1 cellular context compared by ENCODE assay signal in the genomic region with DNA sequence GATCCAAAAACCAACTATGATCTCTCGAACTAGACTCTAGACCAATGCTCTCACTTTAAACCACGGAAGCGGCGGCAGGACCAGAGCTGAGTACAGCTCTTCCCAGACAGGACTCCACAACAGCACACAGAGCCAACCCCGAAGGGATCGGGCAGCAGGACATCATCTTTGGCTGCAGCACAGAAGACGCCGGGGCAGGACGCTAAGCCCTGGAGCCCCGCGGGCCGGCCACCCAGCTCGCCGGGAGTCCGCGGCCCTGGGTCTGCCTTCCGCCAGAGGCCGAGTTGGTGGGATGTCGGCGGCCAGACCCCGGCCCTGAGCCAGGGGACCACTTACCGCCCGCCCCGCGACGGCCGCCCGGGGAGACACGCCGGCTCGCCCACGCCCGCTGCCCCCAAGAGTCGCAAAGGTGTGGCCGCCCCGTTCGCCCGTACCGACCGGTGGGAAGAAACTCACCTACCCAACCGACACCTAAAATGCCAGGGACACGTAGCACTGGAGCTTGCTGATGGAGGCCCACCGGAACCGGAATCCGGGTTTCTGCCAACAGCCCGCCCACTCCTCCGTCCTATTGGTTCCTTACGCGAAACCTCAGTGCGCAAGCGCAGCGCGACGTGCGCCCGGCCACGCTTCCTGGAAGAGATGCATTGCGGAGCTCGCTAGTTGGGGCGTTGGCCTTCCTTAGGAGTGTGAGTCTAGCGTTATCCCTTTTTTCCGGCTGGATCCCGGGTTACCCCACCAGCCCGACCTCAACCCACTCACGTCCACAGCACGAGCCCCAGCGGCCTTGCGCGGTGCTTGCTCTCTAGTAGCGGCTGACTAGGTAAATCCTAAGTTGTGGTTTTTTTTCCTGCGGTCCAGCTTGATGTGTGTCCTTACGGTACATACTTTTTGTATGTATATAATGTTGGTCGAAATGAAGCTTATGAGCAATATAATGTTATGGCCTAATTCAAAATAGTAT.
TF ChIP-seq lines count a peak whose summit lies in the region.

A gene (minus strand): TSS at position 510 of the 964 bp plus-strand sequence. CDS start 1,623 bp downstream, outside the sequence.

TF ChIP-seq in K562, 482 proteins besides CTCF, POLR2A, EP300 and RAD21 (continued from another document and continues in another):
- TF ChIP-seq, protein P1, sequence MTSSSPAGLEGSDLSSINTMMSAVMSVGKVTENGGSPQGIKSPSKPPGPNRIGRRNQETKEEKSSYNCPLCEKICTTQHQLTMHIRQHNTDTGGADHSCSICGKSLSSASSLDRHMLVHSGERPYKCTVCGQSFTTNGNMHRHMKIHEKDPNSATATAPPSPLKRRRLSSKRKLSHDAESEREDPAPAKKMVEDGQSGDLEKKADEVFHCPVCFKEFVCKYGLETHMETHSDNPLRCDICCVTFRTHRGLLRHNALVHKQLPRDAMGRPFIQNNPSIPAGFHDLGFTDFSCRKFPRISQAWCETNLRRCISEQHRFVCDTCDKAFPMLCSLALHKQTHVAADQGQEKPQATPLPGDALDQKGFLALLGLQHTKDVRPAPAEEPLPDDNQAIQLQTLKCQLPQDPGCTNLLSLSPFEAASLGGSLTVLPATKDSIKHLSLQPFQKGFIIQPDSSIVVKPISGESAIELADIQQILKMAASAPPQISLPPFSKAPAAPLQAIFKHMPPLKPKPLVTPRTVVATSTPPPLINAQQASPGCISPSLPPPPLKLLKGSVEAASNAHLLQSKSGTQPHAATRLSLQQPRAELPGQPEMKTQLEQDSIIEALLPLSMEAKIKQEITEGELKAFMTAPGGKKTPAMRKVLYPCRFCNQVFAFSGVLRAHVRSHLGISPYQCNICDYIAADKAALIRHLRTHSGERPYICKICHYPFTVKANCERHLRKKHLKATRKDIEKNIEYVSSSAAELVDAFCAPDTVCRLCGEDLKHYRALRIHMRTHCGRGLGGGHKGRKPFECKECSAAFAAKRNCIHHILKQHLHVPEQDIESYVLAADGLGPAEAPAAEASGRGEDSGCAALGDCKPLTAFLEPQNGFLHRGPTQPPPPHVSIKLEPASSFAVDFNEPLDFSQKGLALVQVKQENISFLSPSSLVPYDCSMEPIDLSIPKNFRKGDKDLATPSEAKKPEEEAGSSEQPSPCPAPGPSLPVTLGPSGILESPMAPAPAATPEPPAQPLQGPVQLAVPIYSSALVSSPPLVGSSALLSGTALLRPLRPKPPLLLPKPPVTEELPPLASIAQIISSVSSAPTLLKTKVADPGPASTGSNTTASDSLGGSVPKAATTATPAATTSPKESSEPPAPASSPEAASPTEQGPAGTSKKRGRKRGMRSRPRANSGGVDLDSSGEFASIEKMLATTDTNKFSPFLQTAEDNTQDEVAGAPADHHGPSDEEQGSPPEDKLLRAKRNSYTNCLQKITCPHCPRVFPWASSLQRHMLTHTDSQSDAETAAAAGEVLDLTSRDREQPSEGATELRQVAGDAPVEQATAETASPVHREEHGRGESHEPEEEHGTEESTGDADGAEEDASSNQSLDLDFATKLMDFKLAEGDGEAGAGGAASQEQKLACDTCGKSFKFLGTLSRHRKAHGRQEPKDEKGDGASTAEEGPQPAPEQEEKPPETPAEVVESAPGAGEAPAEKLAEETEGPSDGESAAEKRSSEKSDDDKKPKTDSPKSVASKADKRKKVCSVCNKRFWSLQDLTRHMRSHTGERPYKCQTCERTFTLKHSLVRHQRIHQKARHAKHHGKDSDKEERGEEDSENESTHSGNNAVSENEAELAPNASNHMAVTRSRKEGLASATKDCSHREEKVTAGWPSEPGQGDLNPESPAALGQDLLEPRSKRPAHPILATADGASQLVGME (CRISPR knock-in tag; IDR thresholded peaks at IDR 0.05), result no peak
- TF ChIP-seq, protein P2, sequence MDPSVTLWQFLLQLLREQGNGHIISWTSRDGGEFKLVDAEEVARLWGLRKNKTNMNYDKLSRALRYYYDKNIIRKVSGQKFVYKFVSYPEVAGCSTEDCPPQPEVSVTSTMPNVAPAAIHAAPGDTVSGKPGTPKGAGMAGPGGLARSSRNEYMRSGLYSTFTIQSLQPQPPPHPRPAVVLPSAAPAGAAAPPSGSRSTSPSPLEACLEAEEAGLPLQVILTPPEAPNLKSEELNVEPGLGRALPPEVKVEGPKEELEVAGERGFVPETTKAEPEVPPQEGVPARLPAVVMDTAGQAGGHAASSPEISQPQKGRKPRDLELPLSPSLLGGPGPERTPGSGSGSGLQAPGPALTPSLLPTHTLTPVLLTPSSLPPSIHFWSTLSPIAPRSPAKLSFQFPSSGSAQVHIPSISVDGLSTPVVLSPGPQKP (CRISPR knock-in tag; IDR thresholded peaks at IDR 0.05), result no peak
- TF ChIP-seq TCF3 (CRISPR knock-in tag; IDR thresholded peaks at IDR 0.05) (no peak), L3MBTL2 (IDR thresholded peaks at IDR 0.05) (peak; percentile 64; the same call in 1 of the 2 replicates), ZNF695 (CRISPR knock-in tag; IDR thresholded peaks at IDR 0.05) (no peak), NCOA4 (IDR thresholded peaks at IDR 0.05; ENCODE audit: partially characterized antibody) (no peak), KAT8 (IDR thresholded peaks at IDR 0.05; ENCODE audit: low read depth) (no peak), ELF4 (CRISPR knock-in tag; IDR thresholded peaks at IDR 0.05) (0 out of 2 replicates have a peak, but pooled peaks have one; percentile 32), ZNF41 (CRISPR knock-in tag; conservative IDR thresholded peaks at IDR 0.05) (no peak), TEAD4 (IDR thresholded peaks at IDR 0.05; ENCODE audit: low read length) (no peak; the same call in 1 of the 2 replicates), TEAD4 (CRISPR knock-in tag; IDR thresholded peaks at IDR 0.05; ENCODE audit: borderline replicate concordance) (no peak), ZNF75A (CRISPR knock-in tag; IDR thresholded peaks at IDR 0.05) (0 out of 2 replicates have a peak, but pooled peaks have one; percentile 20), ZBTB1 (CRISPR knock-in tag; IDR thresholded peaks at IDR 0.05; ENCODE audit: borderline replicate concordance, low read depth) (0 out of 2 replicates have a peak, but pooled peaks have one; percentile 47), ZFP36 (IDR thresholded peaks at IDR 0.05; ENCODE audit: low read depth, low read length, partially characterized antibody) (no peak), DACH1 (IDR thresholded peaks at IDR 0.05; ENCODE audit: partially characterized antibody) (no peak), KLF10 (CRISPR knock-in tag; IDR thresholded peaks at IDR 0.05) (no peak), ZNF12 (CRISPR knock-in tag; IDR thresholded peaks at IDR 0.05) (no peak), ILK (tag; IDR thresholded peaks at IDR 0.05; ENCODE audit: borderline replicate concordance, low read depth) (no peak), PHF21A (IDR thresholded peaks at IDR 0.05; ENCODE audit: borderline replicate concordance, low read depth) (no peak), CBX2 (IDR thresholded peaks at IDR 0.05; ENCODE audit: insufficient read depth, low read length, poor library complexity, severe bottlenecking) (no peak), SREBF2 (CRISPR knock-in tag; IDR thresholded peaks at IDR 0.05) (no peak), ZNF134 (CRISPR knock-in tag; conservative IDR thresholded peaks at IDR 0.05) (peak; percentile 94), ZNF778 (CRISPR knock-in tag; IDR thresholded peaks at IDR 0.05) (no peak), MYC (IDR thresholded peaks at IDR 0.05; ENCODE audit: low read depth, low read length) (peak; percentile 96), MYC (CRISPR knock-in tag; IDR thresholded peaks at IDR 0.05; ENCODE audit: borderline replicate concordance, low read depth) (peak; percentile 28; the same call in 1 of the 2 replicates), ZNF197 (CRISPR knock-in tag; IDR thresholded peaks at IDR 0.05; ENCODE audit: low read depth) (no peak), FIP1L1 (IDR thresholded peaks at IDR 0.05; ENCODE audit: low read depth, low read length, poor library complexity, severe bottlenecking) (no peak), STAG1 (CRISPR knock-in tag; IDR thresholded peaks at IDR 0.05; ENCODE audit: borderline replicate concordance) (no peak), DIDO1 (tag; IDR thresholded peaks at IDR 0.05; ENCODE audit: low read depth) (peak; percentile 56; the same call in 1 of the 2 replicates), SAP30 (IDR thresholded peaks at IDR 0.05; ENCODE audit: borderline replicate concordance, insufficient read depth, low read depth, low read length, poor library complexity, severe bottlenecking) (peak; percentile 22), ZNF408 (CRISPR knock-in tag; IDR thresholded peaks at IDR 0.05; ENCODE audit: low read depth) (no peak), ADNP (tag; IDR thresholded peaks at IDR 0.05) (no peak), XRCC3 (IDR thresholded peaks at IDR 0.05) (no peak), SIX5 (IDR thresholded peaks at IDR 0.05; ENCODE audit: borderline replicate concordance in 1 of 2, insufficient read depth in 1 of 2, low read depth in 1 of 2, low read length in 2 of 2) (no peak), BRD4 (IDR thresholded peaks at IDR 0.05) (peak; percentile 77; the same call in 1 of the 2 replicates), CREM (IDR thresholded peaks at IDR 0.05; ENCODE audit: low read depth) (peak; percentile 94), SOX6 (IDR thresholded peaks at IDR 0.05) (no peak), CCNT2 (IDR thresholded peaks at IDR 0.05; ENCODE audit: borderline replicate concordance, extremely low read depth, insufficient read length, low read depth, low read length) (no peak), CC2D1A (IDR thresholded peaks at IDR 0.05) (no peak), SMARCA4 (IDR thresholded peaks at IDR 0.05) (no peak), KDM1A (IDR thresholded peaks at IDR 0.05) (no peak), PHF20 (IDR thresholded peaks at IDR 0.05; ENCODE audit: partially characterized antibody) (peak; percentile 68), GABPB2 (CRISPR knock-in tag; conservative IDR thresholded peaks at IDR 0.05) (no peak), ZSCAN29 (IDR thresholded peaks at IDR 0.05) (no peak), FOXJ3 (CRISPR knock-in tag; IDR thresholded peaks at IDR 0.05) (no peak)
- TF ChIP-seq, protein P3, sequence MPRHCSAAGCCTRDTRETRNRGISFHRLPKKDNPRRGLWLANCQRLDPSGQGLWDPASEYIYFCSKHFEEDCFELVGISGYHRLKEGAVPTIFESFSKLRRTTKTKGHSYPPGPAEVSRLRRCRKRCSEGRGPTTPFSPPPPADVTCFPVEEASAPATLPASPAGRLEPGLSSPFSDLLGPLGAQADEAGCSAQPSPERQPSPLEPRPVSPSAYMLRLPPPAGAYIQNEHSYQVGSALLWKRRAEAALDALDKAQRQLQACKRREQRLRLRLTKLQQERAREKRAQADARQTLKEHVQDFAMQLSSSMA (CRISPR knock-in tag; IDR thresholded peaks at IDR 0.05), result 0 out of 2 replicates have a peak, but pooled peaks have one; percentile 50
- TF ChIP-seq, protein P4, sequence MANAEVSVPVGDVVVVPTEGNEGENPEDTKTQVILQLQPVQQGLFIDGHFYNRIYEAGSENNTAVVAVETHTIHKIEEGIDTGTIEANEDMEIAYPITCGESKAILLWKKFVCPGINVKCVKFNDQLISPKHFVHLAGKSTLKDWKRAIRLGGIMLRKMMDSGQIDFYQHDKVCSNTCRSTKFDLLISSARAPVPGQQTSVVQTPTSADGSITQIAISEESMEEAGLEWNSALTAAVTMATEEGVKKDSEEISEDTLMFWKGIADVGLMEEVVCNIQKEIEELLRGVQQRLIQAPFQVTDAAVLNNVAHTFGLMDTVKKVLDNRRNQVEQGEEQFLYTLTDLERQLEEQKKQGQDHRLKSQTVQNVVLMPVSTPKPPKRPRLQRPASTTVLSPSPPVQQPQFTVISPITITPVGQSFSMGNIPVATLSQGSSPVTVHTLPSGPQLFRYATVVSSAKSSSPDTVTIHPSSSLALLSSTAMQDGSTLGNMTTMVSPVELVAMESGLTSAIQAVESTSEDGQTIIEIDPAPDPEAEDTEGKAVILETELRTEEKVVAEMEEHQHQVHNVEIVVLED (CRISPR knock-in tag; IDR thresholded peaks at IDR 0.05), result peak; percentile 74
- TF ChIP-seq, protein P5, sequence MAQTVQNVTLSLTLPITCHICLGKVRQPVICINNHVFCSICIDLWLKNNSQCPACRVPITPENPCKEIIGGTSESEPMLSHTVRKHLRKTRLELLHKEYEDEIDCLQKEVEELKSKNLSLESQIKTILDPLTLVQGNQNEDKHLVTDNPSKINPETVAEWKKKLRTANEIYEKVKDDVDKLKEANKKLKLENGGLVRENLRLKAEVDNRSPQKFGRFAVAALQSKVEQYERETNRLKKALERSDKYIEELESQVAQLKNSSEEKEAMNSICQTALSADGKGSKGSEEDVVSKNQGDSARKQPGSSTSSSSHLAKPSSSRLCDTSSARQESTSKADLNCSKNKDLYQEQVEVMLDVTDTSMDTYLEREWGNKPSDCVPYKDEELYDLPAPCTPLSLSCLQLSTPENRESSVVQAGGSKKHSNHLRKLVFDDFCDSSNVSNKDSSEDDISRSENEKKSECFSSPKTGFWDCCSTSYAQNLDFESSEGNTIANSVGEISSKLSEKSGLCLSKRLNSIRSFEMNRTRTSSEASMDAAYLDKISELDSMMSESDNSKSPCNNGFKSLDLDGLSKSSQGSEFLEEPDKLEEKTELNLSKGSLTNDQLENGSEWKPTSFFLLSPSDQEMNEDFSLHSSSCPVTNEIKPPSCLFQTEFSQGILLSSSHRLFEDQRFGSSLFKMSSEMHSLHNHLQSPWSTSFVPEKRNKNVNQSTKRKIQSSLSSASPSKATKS (CRISPR knock-in tag; IDR thresholded peaks at IDR 0.05), result no peak
- TF ChIP-seq, protein P6, sequence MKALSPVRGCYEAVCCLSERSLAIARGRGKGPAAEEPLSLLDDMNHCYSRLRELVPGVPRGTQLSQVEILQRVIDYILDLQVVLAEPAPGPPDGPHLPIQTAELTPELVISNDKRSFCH (CRISPR knock-in tag; IDR thresholded peaks at IDR 0.05), result no peak
- TF ChIP-seq, protein P6 (tag; IDR thresholded peaks at IDR 0.05), result no peak
- TF ChIP-seq, protein P7, sequence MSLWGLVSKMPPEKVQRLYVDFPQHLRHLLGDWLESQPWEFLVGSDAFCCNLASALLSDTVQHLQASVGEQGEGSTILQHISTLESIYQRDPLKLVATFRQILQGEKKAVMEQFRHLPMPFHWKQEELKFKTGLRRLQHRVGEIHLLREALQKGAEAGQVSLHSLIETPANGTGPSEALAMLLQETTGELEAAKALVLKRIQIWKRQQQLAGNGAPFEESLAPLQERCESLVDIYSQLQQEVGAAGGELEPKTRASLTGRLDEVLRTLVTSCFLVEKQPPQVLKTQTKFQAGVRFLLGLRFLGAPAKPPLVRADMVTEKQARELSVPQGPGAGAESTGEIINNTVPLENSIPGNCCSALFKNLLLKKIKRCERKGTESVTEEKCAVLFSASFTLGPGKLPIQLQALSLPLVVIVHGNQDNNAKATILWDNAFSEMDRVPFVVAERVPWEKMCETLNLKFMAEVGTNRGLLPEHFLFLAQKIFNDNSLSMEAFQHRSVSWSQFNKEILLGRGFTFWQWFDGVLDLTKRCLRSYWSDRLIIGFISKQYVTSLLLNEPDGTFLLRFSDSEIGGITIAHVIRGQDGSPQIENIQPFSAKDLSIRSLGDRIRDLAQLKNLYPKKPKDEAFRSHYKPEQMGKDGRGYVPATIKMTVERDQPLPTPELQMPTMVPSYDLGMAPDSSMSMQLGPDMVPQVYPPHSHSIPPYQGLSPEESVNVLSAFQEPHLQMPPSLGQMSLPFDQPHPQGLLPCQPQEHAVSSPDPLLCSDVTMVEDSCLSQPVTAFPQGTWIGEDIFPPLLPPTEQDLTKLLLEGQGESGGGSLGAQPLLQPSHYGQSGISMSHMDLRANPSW (CRISPR knock-in tag; IDR thresholded peaks at IDR 0.05), result no peak
